In genomic region chr4:69458184-69458826, GRCh38 we compare ENCODE assay signal across 28 cellular contexts. TPM values are rescaled to one million over a fixed set of nuclear protein-coding genes. Genes with fewer than 3 reads are reported as not detected.
"Had no signal": no experiment of that assay in that cellular context is flagged by ENCODE, and none has a peak within 500 bp of the region (broad histone marks: within the 10 kb centered on the region; RNA-seq: fewer than 3 reads in every experiment).

No MANE protein-coding gene starts in this region.

- H3K27ac ChIP-seq: HL-60, KMS-11, RWPE1 had no signal

- DNase-seq: Kasumi-1, MM.1S, NCI-H1092 treated with DMSO at 0.1 percent for 48 hours, NCI-H1436 treated with DMSO at 0.1 percent for 48 hours, NCI-H1694, NCI-H1930, NCI-H2081, NCI-H2107, NCI-H226, NCI-H446, NCI-H510A, NCI-H524 treated with DMSO at 0.1 percent for 48 hours, NCI-H69, NCI-H774, PC-3, SHP77, SK-N-SH, SW 1271, T-cell had no signal

- H3K9ac ChIP-seq: KMS-11, SK-N-SH had no signal

- H3K4me2 ChIP-seq: KMS-11, SK-N-SH had no signal

- H3K4me3 ChIP-seq: K562 had no signal

- H3K9me3 ChIP-seq: SK-N-SH had no signal

- ATAC-seq: K562, Panc1, PC-3, T-cell had no signal

- FAIRE-seq: HTR-8/SVneo, K562 had no signal

- H3K9me2 ChIP-seq: SK-N-SH had no signal

RNA-seq across cellular contexts. Expression of gene UGT2B4, which starts 37.4 kb away (rescaled TPM):
- total RNA-seq: M059J, PC-3, SK-MEL-5 had no signal
- polyA plus RNA-seq: IgD-negative memory B cell, K562, SK-N-SH had no signal
